10 cellular contexts compared by ENCODE assay signal in genomic region chr7:155373359-155374273, GRCh38.
DNase-seq lines count a peak whose midpoint lies in the region; ATAC-seq and TF ChIP-seq lines count a peak whose summit lies in the region.
"Had no signal": no experiment of that assay in that cellular context is flagged by ENCODE, and none has a peak within 500 bp of the region (broad histone marks: within the 10 kb centered on the region; RNA-seq: fewer than 3 reads in every experiment).

No MANE protein-coding gene starts in this region.

- H3K9me3 ChIP-seq in testis = no peaks in the 10 kb centered on the region

- H3K27me3 ChIP-seq in HL-60 (ENCODE audit: insufficient read depth, poor library complexity, severe bottlenecking) (peaks cover 59% of the 10 kb centered on the region), testis (no peaks in the 10 kb centered on the region)

- H3K27ac Mint-ChIP-seq in dendritic cell treated with granulocyte-macrophage colony-stimulating factor and Interleukin-4, amounts not matched to agents 40 ng/mL and 50 ng/mL, for 4 days = no peak overlapping the region
- no peak overlapping the region for H3K27ac Mint-ChIP-seq in nephron progenitor cell

- TF ChIP-seq CTCF in AG10803 (conservative IDR thresholded peaks at IDR 0.05; ENCODE audit: low read length) (no peak), HL-60 (IDR thresholded peaks at IDR 0.05; ENCODE audit: insufficient read depth, low read length) (no peak), nephron progenitor cell (IDR thresholded peaks at IDR 0.05) (no peak), testis (IDR thresholded peaks at IDR 0.05) (no peak)

- peaks cover 3% of the 10 kb centered on the region for H3K4me1 ChIP-seq in testis

- TF ChIP-seq POLR2A in testis (IDR thresholded peaks at IDR 0.05) = no peak

- no peaks in the 10 kb centered on the region for H3K36me3 Mint-ChIP-seq in dendritic cell treated with granulocyte-macrophage colony-stimulating factor and Interleukin-4, amounts not matched to agents 40 ng/mL and 50 ng/mL, for 4 days (ENCODE audit: low read depth)
- no peaks in the 10 kb centered on the region for H3K36me3 Mint-ChIP-seq in nephron progenitor cell (ENCODE audit: low read depth)

- H3K27me3 Mint-ChIP-seq in dendritic cell treated with granulocyte-macrophage colony-stimulating factor and Interleukin-4, amounts not matched to agents 40 ng/mL and 50 ng/mL, for 4 days = peaks cover 93% of the 10 kb centered on the region
- H3K27me3 Mint-ChIP-seq in nephron progenitor cell (ENCODE audit: low read depth, poor library complexity) = peaks cover 100% of the 10 kb centered on the region

- intact Hi-C loops in dendritic cell treated with granulocyte-macrophage colony-stimulating factor and Interleukin-4, amounts not matched to agents 40 ng/mL and 50 ng/mL, for 4 days (cut with micrococcal nuclease) = loop anchor here (10.0 kb wide), 2 partner anchors 81 to 391 kb away; partner anchors contain the start of gene EN2
- intact Hi-C loops in testis (cut with DNase I; ENCODE audit: low total_unique reads) (no loop called here), posterior vena cava (cut with DNase I) (no loop called here)

- WGBS in testis, 2 donors = 4 to 5% methylated on average over 62 of the region's 62 CpGs

- H3K27ac ChIP-seq in HL-60 (replicated peaks) (no peak overlapping the region), testis (no peak overlapping the region)
- H3K27ac ChIP-seq: epithelial cell of prostate had no signal

- ATAC-seq in GM21619 (IDR thresholded peaks at IDR 0.05; ENCODE audit: unreplicated experiment) = no peak

- peak overlapping the region; percentile 80 for H3K4me3 Mint-ChIP-seq in dendritic cell treated with granulocyte-macrophage colony-stimulating factor and Interleukin-4, amounts not matched to agents 40 ng/mL and 50 ng/mL, for 4 days
- peak overlapping the region; percentile 25 for H3K4me3 Mint-ChIP-seq in nephron progenitor cell

- no peaks in the 10 kb centered on the region for H3K36me3 ChIP-seq in testis (ENCODE audit: low read depth, missing control alignments)

- DNase-seq in AG10803 (ENCODE audit: low read depth) = no peak
- no peak for DNase-seq in HL-60 (ENCODE audit: low read depth in 1 of 2, low spot score in 1 of 2)
- no peak for DNase-seq in nephron progenitor cell
- no peak for DNase-seq in testis
- DNase-seq in posterior vena cava (ENCODE audit: low spot score) = no peak
- no peak for DNase-seq in pons (ENCODE audit: low spot score)
- DNase-seq: activated CD4-positive, alpha-beta T cell treated with anti-CD3 and anti-CD28 coated beads, Interleukin-2, amount 50 U/mL, for 48 hours had no signal

- H3K4me3 ChIP-seq in AG10803 (ENCODE audit: low read length) (peak overlapping the region; percentile 30), HL-60 (replicated peaks; ENCODE audit: insufficient read depth, low read length) (peak overlapping the region; percentile 12), testis (peak overlapping the region in 1 of 2 donors; percentile 18)

- H3K4me1 Mint-ChIP-seq in dendritic cell treated with granulocyte-macrophage colony-stimulating factor and Interleukin-4, amounts not matched to agents 40 ng/mL and 50 ng/mL, for 4 days (ENCODE audit: low read depth) = peaks cover 68% of the 10 kb centered on the region
- H3K4me1 Mint-ChIP-seq in nephron progenitor cell = peaks cover 21% of the 10 kb centered on the region

- no peaks in the 10 kb centered on the region for H3K9me3 Mint-ChIP-seq in dendritic cell treated with granulocyte-macrophage colony-stimulating factor and Interleukin-4, amounts not matched to agents 40 ng/mL and 50 ng/mL, for 4 days
- peaks cover 7% of the 10 kb centered on the region for H3K9me3 Mint-ChIP-seq in nephron progenitor cell
